Comparison of ENCODE assay signal across 10 cellular contexts in genomic region chr2:102826904-102827303, GRCh38.
A peak's percentile ranks its signal among the peaks of the same experiment; 100 is the strongest.
DNase-seq lines count a peak whose midpoint lies in the region; ATAC-seq and TF ChIP-seq lines count a peak whose summit lies in the region.
"Had no signal": no experiment of that assay in that cellular context is flagged by ENCODE, and none has a peak within 500 bp of the region (broad histone marks: within the 10 kb centered on the region; RNA-seq: fewer than 3 reads in every experiment).

No MANE protein-coding gene starts in this region.

- H3K9me3 ChIP-seq in smooth muscle cell (replicated peaks; ENCODE audit: low read depth) = no peaks in the 10 kb centered on the region
- no peaks in the 10 kb centered on the region for H3K9me3 ChIP-seq in PC-3 (ENCODE audit: low read length)
- H3K9me3 ChIP-seq: tibial artery had no signal

- H3K4me3 ChIP-seq in fibroblast of mammary gland (ENCODE audit: control insufficient read depth, low read depth, low read length) = no peak overlapping the region
- no peak overlapping the region for H3K4me3 ChIP-seq in smooth muscle cell
- H3K4me3 ChIP-seq in PC-3 (ENCODE audit: low read length) = no peak overlapping the region
- H3K4me3 ChIP-seq: GM12878, tibial artery had no signal

- 20% methylated on average over 5 of the region's 5 CpGs for WGBS in smooth muscle cell (ENCODE audit: low lambda C conversion rate)

- H2AFZ ChIP-seq in smooth muscle cell (ENCODE audit: low read depth) = peak overlapping the region; percentile 45
- H2AFZ ChIP-seq in PC-3 (ENCODE audit: low read length) = no peak overlapping the region

- peak overlapping the region; percentile 67 for H3K4me2 ChIP-seq in smooth muscle cell
- H3K4me2 ChIP-seq in PC-3 (ENCODE audit: low read length) = no peak overlapping the region

- H3K36me3 ChIP-seq in smooth muscle cell (ENCODE audit: low read depth) (no peaks in the 10 kb centered on the region), PC-3 (ENCODE audit: low read depth, low read length) (no peaks in the 10 kb centered on the region)
- H3K36me3 ChIP-seq: tibial artery had no signal

- no peak overlapping the region for H3K27ac ChIP-seq in smooth muscle cell (ENCODE audit: low read depth)
- H3K27ac ChIP-seq in PC-3 (ENCODE audit: low read length) = no peak overlapping the region
- H3K27ac ChIP-seq: tibial artery had no signal

- POLR2A ChIA-PET in PC-3 (lab: Charles Lee; ENCODE audit: unreplicated experiment) = no interaction called here

- CTCF ChIA-PET in PC-3 (lab: Charles Lee) = no interaction called here

- TF ChIP-seq CTCF in fibroblast of mammary gland (conservative IDR thresholded peaks at IDR 0.05; ENCODE audit: control insufficient read depth, insufficient read depth, low read depth, low read length) (no peak), smooth muscle cell (IDR thresholded peaks at IDR 0.05; ENCODE audit: borderline replicate concordance, insufficient read depth, poor library complexity, severe bottlenecking) (no peak), PC-3 (conservative IDR thresholded peaks at IDR 0.05; ENCODE audit: low read depth, low read length) (no peak)

- H3K9ac ChIP-seq in smooth muscle cell (ENCODE audit: low read depth) (no peak overlapping the region), PC-3 (ENCODE audit: low read length) (no peak overlapping the region)

- H3K4me1 ChIP-seq in smooth muscle cell (ENCODE audit: low read depth) (peaks cover 6% of the 10 kb centered on the region), PC-3 (ENCODE audit: insufficient read depth, low read length) (no peaks in the 10 kb centered on the region)

- BruUV-seq in PC-3 (replicated peaks; lab: Mats Ljungman, UMichigan) = no TSS peak

- H3K27me3 ChIP-seq in smooth muscle cell (ENCODE audit: low read depth) (no peaks in the 10 kb centered on the region), PC-3 (ENCODE audit: low read length) (no peaks in the 10 kb centered on the region)
- H3K27me3 ChIP-seq: tibial artery had no signal

- intact Hi-C loops in PC-3 (cut with micrococcal nuclease) = no loop called here

- DNase-seq in Kasumi-1 (lab: John Stamatoyannopoulos, UW) (peak; percentile 2 to 4), NCI-H69 (lab: John Stamatoyannopoulos, UW) (peak; percentile 81), fibroblast of mammary gland (ENCODE audit: low read depth) (peak; percentile 42), smooth muscle cell (lab: John Stamatoyannopoulos, UW; ENCODE audit: unreplicated experiment) (no peak), epidermal melanocyte (ENCODE audit: insufficient read length, low spot score) (no peak), PC-3 (no peak)

- no peaks in the 10 kb centered on the region for H3K9me2 ChIP-seq in PC-3 (replicated peaks; ENCODE audit: low read length)

- no peaks in the 10 kb centered on the region for H4K20me1 ChIP-seq in smooth muscle cell (ENCODE audit: low read depth)
- H4K20me1 ChIP-seq in PC-3 (ENCODE audit: low read length) = no peaks in the 10 kb centered on the region

- no peaks in the 10 kb centered on the region for H3F3A ChIP-seq in smooth muscle cell (ENCODE audit: low read depth)
- H3F3A ChIP-seq in PC-3 (ENCODE audit: low read length, unreplicated experiment) = no peaks in the 10 kb centered on the region

- H3K79me2 ChIP-seq in smooth muscle cell (ENCODE audit: low read depth) (no peaks in the 10 kb centered on the region), PC-3 (ENCODE audit: low read length) (no peaks in the 10 kb centered on the region)

- ATAC-seq in HG02763 (IDR thresholded peaks at IDR 0.05; ENCODE audit: unreplicated experiment) (no peak), PC-3 (no peak), HG03571 (IDR thresholded peaks at IDR 0.05; ENCODE audit: unreplicated experiment) (no peak)
- ATAC-seq: GM12878 had no signal

Comparison
In these comparisons a context has a peak if more than half of its experiments do, and no peak if none do; other contexts are left out.
1. DNase-seq: peak in Kasumi-1 (2 of 2), NCI-H69 (single experiment) and fibroblast of mammary gland (single experiment); none in smooth muscle cell (single experiment), epidermal melanocyte (single experiment) and PC-3 (single experiment).